In genomic region chr19:29966594-29967249, GRCh38 we compare ENCODE assay signal across 9 cellular contexts. TPM values are rescaled to one million over a fixed set of nuclear protein-coding genes. Genes with fewer than 3 reads are reported as not detected.
DNase-seq lines count a peak whose midpoint lies in the region; ATAC-seq, FAIRE-seq and TF ChIP-seq lines count a peak whose summit lies in the region.
"Had no signal": no experiment of that assay in that cellular context is flagged by ENCODE, and none has a peak within 500 bp of the region (broad histone marks: within the 10 kb centered on the region; RNA-seq: fewer than 3 reads in every experiment).

No MANE protein-coding gene starts in this region.

- H3K27ac Mint-ChIP-seq in activated naive CD4-positive, alpha-beta T cell treated with anti-CD3 and anti-CD28 coated beads for 36 hours = no peak overlapping the region
- peak overlapping the region in 1 of 2 donors; percentile 79 for H3K27ac Mint-ChIP-seq in effector memory CD8-positive, alpha-beta T cell

- DNase-seq in GM19239 (ENCODE audit: insufficient read length, low spot score) (no peak), RWPE2 (ENCODE audit: low spot score) (no peak), kidney epithelial cell (ENCODE audit: low read depth) (no peak), NCI-H128 (lab: John Stamatoyannopoulos, UW; ENCODE audit: unreplicated experiment) (no peak)
- no peak for DNase-seq in activated naive CD4-positive, alpha-beta T cell treated with anti-CD3 and anti-CD28 coated beads for 36 hours
- no peak for DNase-seq in activated T-cell treated with anti-CD3 and anti-CD28 coated beads, Interleukin-2, amount 50 U/mL, for 48 hours
- no peak for DNase-seq in effector memory CD8-positive, alpha-beta T cell
- DNase-seq: activated naive CD4-positive, alpha-beta T cell had no signal

- H3K9ac ChIP-seq in BLaER1 treated with 17β-estradiol and CSF1 and Interleukin-3, amounts not matched to agents 10 nM and 100 nM = no peak overlapping the region

- H3K4me3 ChIP-seq in BLaER1 treated with 17β-estradiol and CSF1 and Interleukin-3, amounts not matched to agents 10 nM and 100 nM = no peak overlapping the region
- H3K4me3 ChIP-seq in RWPE2 (ENCODE audit: severe bottlenecking) (no peak overlapping the region), kidney epithelial cell (ENCODE audit: low read depth, low read length) (no peak overlapping the region)

- H3K4me1 Mint-ChIP-seq in activated naive CD4-positive, alpha-beta T cell treated with anti-CD3 and anti-CD28 coated beads for 36 hours (ENCODE audit: low read depth) = peaks cover 86% of the 10 kb centered on the region
- peaks cover 50 to 82% of the 10 kb centered on the region in 2 donors for H3K4me1 Mint-ChIP-seq in effector memory CD8-positive, alpha-beta T cell (ENCODE audit: low read depth in 2 of 2)

- no peaks in the 10 kb centered on the region for H3K27me3 Mint-ChIP-seq in activated naive CD4-positive, alpha-beta T cell treated with anti-CD3 and anti-CD28 coated beads for 36 hours (ENCODE audit: low read depth)
- H3K27me3 Mint-ChIP-seq in effector memory CD8-positive, alpha-beta T cell = no peaks in the 10 kb centered on the region

- no peak overlapping the region for H3K27ac ChIP-seq in BLaER1 treated with 17β-estradiol and CSF1 and Interleukin-3, amounts not matched to agents 10 nM and 100 nM
- no peak overlapping the region for H3K27ac ChIP-seq in RWPE2 (ENCODE audit: poor library complexity, severe bottlenecking)

- no peaks in the 10 kb centered on the region for H3K9me3 ChIP-seq in BLaER1 treated with 17β-estradiol and CSF1 and Interleukin-3, amounts not matched to agents 10 nM and 100 nM (replicated peaks in 1 of 11)
- H3K9me3 ChIP-seq in RWPE2 (ENCODE audit: severe bottlenecking) = no peaks in the 10 kb centered on the region

- TF ChIP-seq CTCF in RWPE2 (IDR thresholded peaks at IDR 0.05; ENCODE audit: poor library complexity, severe bottlenecking) (peak; percentile 52), kidney epithelial cell (IDR thresholded peaks at IDR 0.05; ENCODE audit: insufficient read depth, low read length, poor library complexity, severe bottlenecking) (peak; percentile 22)

- H3K9me3 Mint-ChIP-seq in activated naive CD4-positive, alpha-beta T cell treated with anti-CD3 and anti-CD28 coated beads for 36 hours = no peaks in the 10 kb centered on the region
- H3K9me3 Mint-ChIP-seq in effector memory CD8-positive, alpha-beta T cell = no peaks in the 10 kb centered on the region

- H3K27me3 ChIP-seq in BLaER1 treated with 17β-estradiol and CSF1 and Interleukin-3, amounts not matched to agents 10 nM and 100 nM = no peaks in the 10 kb centered on the region
- H3K27me3 ChIP-seq in RWPE2 (ENCODE audit: insufficient read depth, poor library complexity, severe bottlenecking) (no peaks in the 10 kb centered on the region), kidney epithelial cell (ENCODE audit: control insufficient read depth, insufficient read depth, low read length) (no peaks in the 10 kb centered on the region)

- intact Hi-C loops in activated naive CD4-positive, alpha-beta T cell treated with anti-CD3 and anti-CD28 coated beads for 36 hours (cut with micrococcal nuclease) = no loop called here

- H3K4me2 ChIP-seq in BLaER1 treated with 17β-estradiol and CSF1 and Interleukin-3, amounts not matched to agents 10 nM and 100 nM = peak overlapping the region in 8 of 11 experiments; percentile 2 to 40 (median 32); a peak in 8 of 22 replicates

- CTCF ChIA-PET in activated naive CD4-positive, alpha-beta T cell treated with anti-CD3 and anti-CD28 coated beads for 36 hours (lab: Charles Lee) = interaction anchor here (0.6 to 2.0 kb wide), 12 partner anchors 9 to 862 kb away, joined by 3 to 11 read pairs (median 4); no protein-coding TSS in a partner anchor

- FAIRE-seq in GM19239 (lab: Jason Lieb, UNC) = peak; percentile 81

- no peak overlapping the region for H3K4me3 Mint-ChIP-seq in activated naive CD4-positive, alpha-beta T cell treated with anti-CD3 and anti-CD28 coated beads for 36 hours
- peak overlapping the region in 1 of 2 donors; percentile 31 for H3K4me3 Mint-ChIP-seq in effector memory CD8-positive, alpha-beta T cell

- peaks cover 2% of the 10 kb centered on the region for H3K36me3 Mint-ChIP-seq in activated naive CD4-positive, alpha-beta T cell treated with anti-CD3 and anti-CD28 coated beads for 36 hours (ENCODE audit: low read depth)
- H3K36me3 Mint-ChIP-seq in effector memory CD8-positive, alpha-beta T cell (ENCODE audit: insufficient read depth) = no peaks in the 10 kb centered on the region

- H4K20me1 ChIP-seq in BLaER1 treated with 17β-estradiol and CSF1 and Interleukin-3, amounts not matched to agents 10 nM and 100 nM = peaks cover 68 to 100% (median 100%) of the 10 kb centered on the region in 11 experiments; a peak in 21 of 22 replicates

- ATAC-seq in RWPE2 (ENCODE audit: low read depth) = 0 out of 3 replicates have a peak, but pooled peaks have one; percentile 24
- no peak for ATAC-seq in effector memory CD8-positive, alpha-beta T cell (replicated peaks)

- H3K4me1 ChIP-seq in BLaER1 treated with 17β-estradiol and CSF1 and Interleukin-3, amounts not matched to agents 10 nM and 100 nM = peaks cover 25 to 56% (median 45%) of the 10 kb centered on the region in 10 experiments
- peaks cover 12% of the 10 kb centered on the region for H3K4me1 ChIP-seq in RWPE2 (ENCODE audit: insufficient read depth, poor library complexity, severe bottlenecking)

- no peaks in the 10 kb centered on the region; a peak in 1 of 22 replicates for H3K36me3 ChIP-seq in BLaER1 treated with 17β-estradiol and CSF1 and Interleukin-3, amounts not matched to agents 10 nM and 100 nM
- H3K36me3 ChIP-seq in RWPE2 (ENCODE audit: low read depth) (no peaks in the 10 kb centered on the region), kidney epithelial cell (ENCODE audit: control insufficient read depth, insufficient read depth, low read length) (no peaks in the 10 kb centered on the region)

RNA-seq across cellular contexts. Expression of gene URI1, which starts 24.7 kb away (rescaled TPM):
- 47.3 and 52.0 TPM in 2 replicates for total RNA-seq in kidney epithelial cell
- total RNA-seq in activated naive CD4-positive, alpha-beta T cell treated with anti-CD3 and anti-CD28 coated beads for 36 hours = 10 to 100 TPM; 65.9 to 69.8 TPM
